11 cellular contexts compared by ENCODE assay signal in genomic region chr12:26273811-26274210, GRCh38.
A peak's percentile ranks its signal among the peaks of the same experiment; 100 is the strongest.
DNase-seq lines count a peak whose midpoint lies in the region; ATAC-seq, FAIRE-seq and TF ChIP-seq lines count a peak whose summit lies in the region.
"Had no signal": no experiment of that assay in that cellular context is flagged by ENCODE, and none has a peak within 500 bp of the region (broad histone marks: within the 10 kb centered on the region; RNA-seq: fewer than 3 reads in every experiment).

No MANE protein-coding gene starts in this region.

- H4K20me1 ChIP-seq in HepG2 (ENCODE audit: insufficient read depth, low read length): no peaks in the 10 kb centered on the region

- H3K4me2 ChIP-seq in HepG2 (ENCODE audit: low read depth, low read length): peak overlapping the region; percentile 6; the same call in 1 of the 2 replicates

- H3K36me3 ChIP-seq in HepG2 (replicated peaks in 1 of 2; ENCODE audit: control insufficient read depth in 1 of 2, insufficient read depth in 2 of 2, low read length in 2 of 2) (no peaks in the 10 kb centered on the region), right lobe of liver (no peaks in the 10 kb centered on the region)

- in situ Hi-C loops in HepG2 (cut with HindIII; ENCODE audit: extremely low pct_ligation_motif_present, low pct_unique_long_range_greater_than_20kb): no loop called here

- no peaks in the 10 kb centered on the region for H3K27me3 Mint-ChIP-seq in nephron progenitor cell (ENCODE audit: low read depth, poor library complexity)

- WGBS in HepG2 (ENCODE audit: low lambda C conversion rate): 42% methylated on average over 4 of the region's 6 CpGs
- 20% methylated on average over 1 of the region's 6 CpGs for WGBS in right lobe of liver (ENCODE audit: insufficient coverage, low coverage, low lambda C conversion rate, missing lambda C conversion rate)

- H3K36me3 Mint-ChIP-seq in nephron progenitor cell (ENCODE audit: low read depth): no peaks in the 10 kb centered on the region

- no peak overlapping the region for H2AFZ ChIP-seq in HepG2 (ENCODE audit: low read length)

- peak; percentile 3; the same call in 2 of the 3 replicates for ATAC-seq in HepG2
- no peak for ATAC-seq in right lobe of liver
- no peak for ATAC-seq in HG03139 (IDR thresholded peaks at IDR 0.05; ENCODE audit: unreplicated experiment)
- no peak for ATAC-seq in HG02571 (IDR thresholded peaks at IDR 0.05; ENCODE audit: unreplicated experiment)
- no peak for ATAC-seq in HG03135 (IDR thresholded peaks at IDR 0.05; ENCODE audit: unreplicated experiment)

- TF ChIP-seq EP300 in HepG2 (IDR thresholded peaks at IDR 0.05; ENCODE audit: low read depth in 2 of 2, low read length in 2 of 2) (no peak), HepG2 (CRISPR knock-in tag; IDR thresholded peaks at IDR 0.05; ENCODE audit: borderline replicate concordance) (no peak)

- no peak for DNase-seq in HepG2 (ENCODE audit: low spot score)
- no peak for DNase-seq in right lobe of liver
- DNase-seq in nephron progenitor cell: no peak
- DNase-seq in glomerular visceral epithelial cell (ENCODE audit: extremely low spot score): no peak
- DNase-seq: activated CD4-positive, CD25-positive, alpha-beta regulatory T cell; left cardiac atrium; NCI-H82 had no signal

- H3K27ac ChIP-seq in HepG2 (ENCODE audit: extremely low read length, insufficient read depth, low read length) (no peak overlapping the region), right lobe of liver (no peak overlapping the region), cingulate gyrus (ENCODE audit: low read depth, low read length) (peak overlapping the region; percentile 75)

- H3K4me3 ChIP-seq in HepG2 (replicated peaks in 1 of 3; ENCODE audit: insufficient read depth in 1 of 3, low read depth in 2 of 3, low read length in 3 of 3) (no peak overlapping the region), right lobe of liver (no peak overlapping the region)

- BruUV-seq in HepG2 (replicated peaks; lab: Mats Ljungman, UMichigan): no TSS peak

- no peak for TF ChIP-seq RAD21 in HepG2 (CRISPR knock-in tag; IDR thresholded peaks at IDR 0.05)

- CTCF ChIA-PET in HepG2 (lab: Yijun Ruan, JAX; ENCODE audit: low intra/inter-chr PET ratio, low total read pairs): no interaction called here

- intact Hi-C loops in HepG2 (cut with micrococcal nuclease; ENCODE audit: unreplicated experiment) (loop anchor here (5.0 kb wide), 1 partner anchor 177 kb away; no protein-coding TSS in a partner anchor), right lobe of liver (cut with DNase I) (no loop called here)

- TF ChIP-seq POLR2A in HepG2 (IDR thresholded peaks at IDR 0.05; ENCODE audit: insufficient read depth in 1 of 2, low read depth in 2 of 2, low read length in 2 of 2): no peak
- TF ChIP-seq POLR2A in right lobe of liver (IDR thresholded peaks at IDR 0.05): no peak

- H3K9ac ChIP-seq in HepG2 (ENCODE audit: insufficient read depth, low read depth, low read length): no peak overlapping the region

- TF ChIP-seq CTCF in HepG2 (CRISPR knock-in tag; IDR thresholded peaks at IDR 0.05) (no peak), right lobe of liver (IDR thresholded peaks at IDR 0.05) (no peak), nephron progenitor cell (IDR thresholded peaks at IDR 0.05) (no peak)

- no peaks in the 10 kb centered on the region for H3K79me2 ChIP-seq in HepG2 (ENCODE audit: insufficient read depth, low read length)

- peaks cover 69% of the 10 kb centered on the region for H3K4me1 Mint-ChIP-seq in nephron progenitor cell

- H3K27me3 ChIP-seq in HepG2 (ENCODE audit: control insufficient read depth in 1 of 2, insufficient read depth in 2 of 2, low read length in 2 of 2) (0 out of 5 replicates have a peak, but pooled peaks cover 0 to under 1% of the 10 kb centered on the region in 2 experiments), right lobe of liver (no peaks in the 10 kb centered on the region)

- POLR2A ChIA-PET in HepG2 (lab: Yijun Ruan, JAX): no interaction called here

- H3K9me3 Mint-ChIP-seq in nephron progenitor cell: no peaks in the 10 kb centered on the region

- peak overlapping the region; percentile 88 for H3K27ac Mint-ChIP-seq in nephron progenitor cell

- H3K4me1 ChIP-seq in HepG2 (ENCODE audit: insufficient read depth, low read length) (peaks cover 56% of the 10 kb centered on the region), right lobe of liver (peaks cover 0 to 7% (median 2%) of the 10 kb centered on the region in 4 donors)

- no peaks in the 10 kb centered on the region for H3K9me3 ChIP-seq in HepG2 (ENCODE audit: low read length)
- no peaks in the 10 kb centered on the region for H3K9me3 ChIP-seq in right lobe of liver

- no peak for FAIRE-seq in HepG2 (lab: Jason Lieb, UNC)

- no peak overlapping the region for H3K4me3 Mint-ChIP-seq in nephron progenitor cell

TF ChIP-seq in HepG2, 621 proteins besides CTCF, POLR2A, EP300 and RAD21:
- peak; percentile 6; the same call in 1 of the 2 replicates for TF ChIP-seq ZNF792 (CRISPR knock-in tag; IDR thresholded peaks at IDR 0.05)
- no peak for TF ChIP-seq ZNF770 (CRISPR knock-in tag; IDR thresholded peaks at IDR 0.05)
- TF ChIP-seq ZNF263 (CRISPR knock-in tag; IDR thresholded peaks at IDR 0.05): peak; percentile 52; the same call in 1 of the 2 replicates
- TF ChIP-seq DNMT1 (CRISPR knock-in tag; IDR thresholded peaks at IDR 0.05): no peak
